Comparison of ENCODE assay signal across 13 cellular contexts in genomic region chr2:239025081-239025801, GRCh38.
DNase-seq lines count a peak whose midpoint lies in the region; ATAC-seq and TF ChIP-seq lines count a peak whose summit lies in the region.
"Had no signal": no experiment of that assay in that cellular context is flagged by ENCODE, and none has a peak within 500 bp of the region (broad histone marks: within the 10 kb centered on the region; RNA-seq: fewer than 3 reads in every experiment).

No MANE protein-coding gene starts in this region.

- in situ Hi-C loops in brain microvascular endothelial cell (cut with HindIII; ENCODE audit: low pct_ligation_motif_present, low sequenced_read_pairs), result no loop called here

- H3K27ac ChIP-seq in brain microvascular endothelial cell (no peak overlapping the region), aorta (ENCODE audit: low read depth in 1 of 2, low read length in 2 of 2) (peak overlapping the region in 1 of 2 donors; percentile 14), A673 (ENCODE audit: low read depth, low read length, poor library complexity, severe bottlenecking) (no peak overlapping the region)
- H3K27ac ChIP-seq: cardiac muscle cell, prostate gland had no signal

- H3K4me3 Mint-ChIP-seq in natural killer cell treated with Interleukin-12 subunit alpha and Interleukin-12 subunit beta and Interleukin-15 and Interleukin-18, amount 100 ng/mL, for 72 hours, result no peak overlapping the region
- no peak overlapping the region for H3K4me3 Mint-ChIP-seq in natural killer cell
- H3K4me3 Mint-ChIP-seq in activated naive CD8-positive, alpha-beta T cell treated with anti-CD3 and anti-CD28 coated beads, Interleukin-2, amount 50 U/mL, for 24 hours, result no peak overlapping the region

- ATAC-seq in natural killer cell treated with Interleukin-12 subunit alpha and Interleukin-12 subunit beta and Interleukin-15 and Interleukin-18, amount 100 ng/mL, for 72 hours, result no peak
- ATAC-seq in natural killer cell, result no peak
- peak; percentile 10 for ATAC-seq in aorta (ENCODE audit: low FRiP score)
- no peak for ATAC-seq in activated naive CD8-positive, alpha-beta T cell treated with anti-CD3 and anti-CD28 coated beads, Interleukin-2, amount 50 U/mL, for 24 hours
- no peak for ATAC-seq in HG03565 (IDR thresholded peaks at IDR 0.05; ENCODE audit: unreplicated experiment)

- WGBS in aorta, 2 donors, result 41 to 46% methylated on average over 20 of the region's 20 CpGs

- POLR2A ChIA-PET in A673 (lab: Charles Lee; ENCODE audit: low non-redundant PET), result no interaction called here

- H3K36me3 ChIP-seq in brain microvascular endothelial cell (replicated peaks) (no peaks in the 10 kb centered on the region), kidney epithelial cell (ENCODE audit: control insufficient read depth, insufficient read depth, low read length) (no peaks in the 10 kb centered on the region), aorta (ENCODE audit: control insufficient read depth in 1 of 2, insufficient read depth in 2 of 2, low read length in 1 of 2) (no peaks in the 10 kb centered on the region), A673 (ENCODE audit: insufficient read depth, low read length, poor library complexity, severe bottlenecking) (no peaks in the 10 kb centered on the region)
- H3K36me3 ChIP-seq: cardiac muscle cell, prostate gland had no signal

- TF ChIP-seq CTCF in natural killer cell (IDR thresholded peaks at IDR 0.05) (no peak), brain microvascular endothelial cell (IDR thresholded peaks at IDR 0.05; ENCODE audit: low read depth, low read length, missing control alignments) (no peak), kidney epithelial cell (IDR thresholded peaks at IDR 0.05; ENCODE audit: insufficient read depth, low read length, poor library complexity, severe bottlenecking) (no peak), A673 (conservative IDR thresholded peaks at IDR 0.05; ENCODE audit: low read depth, low read length) (no peak)

- no peaks in the 10 kb centered on the region for H3K36me3 Mint-ChIP-seq in natural killer cell treated with Interleukin-12 subunit alpha and Interleukin-12 subunit beta and Interleukin-15 and Interleukin-18, amount 100 ng/mL, for 72 hours
- H3K36me3 Mint-ChIP-seq in natural killer cell, result no peaks in the 10 kb centered on the region
- H3K36me3 Mint-ChIP-seq in activated naive CD8-positive, alpha-beta T cell treated with anti-CD3 and anti-CD28 coated beads, Interleukin-2, amount 50 U/mL, for 24 hours (ENCODE audit: low read depth), result no peaks in the 10 kb centered on the region

- CTCF ChIA-PET in A673 (lab: Charles Lee), result no interaction called here

- H3K27me3 Mint-ChIP-seq in natural killer cell treated with Interleukin-12 subunit alpha and Interleukin-12 subunit beta and Interleukin-15 and Interleukin-18, amount 100 ng/mL, for 72 hours, result peaks cover 0 to 1% of the 10 kb centered on the region in 2 donors
- peaks cover 0 to 7% of the 10 kb centered on the region in 2 donors for H3K27me3 Mint-ChIP-seq in natural killer cell (ENCODE audit: low read depth in 2 of 2)
- H3K27me3 Mint-ChIP-seq in activated naive CD8-positive, alpha-beta T cell treated with anti-CD3 and anti-CD28 coated beads, Interleukin-2, amount 50 U/mL, for 24 hours, result peaks cover 2% of the 10 kb centered on the region

- peak; percentile 55 for DNase-seq in natural killer cell treated with Interleukin-12 subunit alpha and Interleukin-12 subunit beta and Interleukin-15 and Interleukin-18, amount 100 ng/mL, for 72 hours (ENCODE audit: low spot score)
- DNase-seq in natural killer cell (no peak), brain microvascular endothelial cell (peak; percentile 63), kidney epithelial cell (ENCODE audit: low read depth) (peak; percentile 38), aorta (peak in 1 of 2 donors; percentile 60), A673 (ENCODE audit: low spot score) (no peak)
- DNase-seq in activated naive CD8-positive, alpha-beta T cell treated with anti-CD3 and anti-CD28 coated beads, Interleukin-2, amount 50 U/mL, for 24 hours, result no peak
- DNase-seq: activated CD8-positive, alpha-beta memory T cell treated with anti-CD3 and anti-CD28 coated beads, Interleukin-2, amount 50 U/mL, for 48 hours; AML-193; KBM-7 had no signal

- H3K9me3 Mint-ChIP-seq in natural killer cell treated with Interleukin-12 subunit alpha and Interleukin-12 subunit beta and Interleukin-15 and Interleukin-18, amount 100 ng/mL, for 72 hours, result no peaks in the 10 kb centered on the region
- no peaks in the 10 kb centered on the region for H3K9me3 Mint-ChIP-seq in natural killer cell
- no peaks in the 10 kb centered on the region for H3K9me3 Mint-ChIP-seq in activated naive CD8-positive, alpha-beta T cell treated with anti-CD3 and anti-CD28 coated beads, Interleukin-2, amount 50 U/mL, for 24 hours

- H3K9me3 ChIP-seq in aorta (ENCODE audit: control insufficient read depth, low read length) (no peaks in the 10 kb centered on the region), A673 (ENCODE audit: low read depth, low read length, poor library complexity, severe bottlenecking) (no peaks in the 10 kb centered on the region)
- H3K9me3 ChIP-seq: prostate gland had no signal

- H3K4me3 ChIP-seq in brain microvascular endothelial cell (ENCODE audit: low read depth, low read length), result no peak overlapping the region
- no peak overlapping the region for H3K4me3 ChIP-seq in kidney epithelial cell (ENCODE audit: low read depth, low read length)
- no peak overlapping the region for H3K4me3 ChIP-seq in aorta (ENCODE audit: low read length in 2 of 2)
- no peak overlapping the region for H3K4me3 ChIP-seq in A673 (ENCODE audit: low read depth, low read length, poor library complexity, severe bottlenecking)
- H3K4me3 ChIP-seq: cardiac muscle cell, prostate gland had no signal

- no peaks in the 10 kb centered on the region for H3K27me3 ChIP-seq in brain microvascular endothelial cell (replicated peaks)
- H3K27me3 ChIP-seq in kidney epithelial cell (ENCODE audit: control insufficient read depth, insufficient read depth, low read length), result peaks cover 15% of the 10 kb centered on the region
- no peaks in the 10 kb centered on the region for H3K27me3 ChIP-seq in aorta (ENCODE audit: control insufficient read depth in 1 of 2, insufficient read depth in 2 of 2, low read length in 1 of 2)
- H3K27me3 ChIP-seq in A673 (replicated peaks; ENCODE audit: insufficient read depth, low read depth, low read length, poor library complexity), result peaks cover 15% of the 10 kb centered on the region
- H3K27me3 ChIP-seq: cardiac muscle cell had no signal

- H3K4me1 Mint-ChIP-seq in natural killer cell treated with Interleukin-12 subunit alpha and Interleukin-12 subunit beta and Interleukin-15 and Interleukin-18, amount 100 ng/mL, for 72 hours (ENCODE audit: low read depth in 2 of 2), result no peaks in the 10 kb centered on the region
- no peaks in the 10 kb centered on the region for H3K4me1 Mint-ChIP-seq in natural killer cell
- no peaks in the 10 kb centered on the region for H3K4me1 Mint-ChIP-seq in activated naive CD8-positive, alpha-beta T cell treated with anti-CD3 and anti-CD28 coated beads, Interleukin-2, amount 50 U/mL, for 24 hours

- no peak overlapping the region for H3K27ac Mint-ChIP-seq in natural killer cell treated with Interleukin-12 subunit alpha and Interleukin-12 subunit beta and Interleukin-15 and Interleukin-18, amount 100 ng/mL, for 72 hours
- no peak overlapping the region for H3K27ac Mint-ChIP-seq in natural killer cell
- H3K27ac Mint-ChIP-seq in activated naive CD8-positive, alpha-beta T cell treated with anti-CD3 and anti-CD28 coated beads, Interleukin-2, amount 50 U/mL, for 24 hours, result no peak overlapping the region

- intact Hi-C loops in natural killer cell (cut with micrococcal nuclease) (no loop called here), aorta (cut with DNase I) (no loop called here), A673 (cut with micrococcal nuclease; ENCODE audit: unreplicated experiment) (no loop called here)

- H3K4me1 ChIP-seq in aorta (ENCODE audit: control insufficient read depth in 1 of 2, insufficient read depth in 2 of 2, low read length in 2 of 2) (no peaks in the 10 kb centered on the region), A673 (ENCODE audit: insufficient read depth, low read length, poor library complexity, severe bottlenecking) (no peaks in the 10 kb centered on the region)
- H3K4me1 ChIP-seq: prostate gland had no signal

- BruUV-seq in A673 (replicated peaks; lab: Mats Ljungman, UMichigan), result no TSS peak

Comparison
In these comparisons a context has a peak if more than half of its experiments do, and no peak if none do; other contexts are left out.
1. DNase-seq: peak in natural killer cell treated with Interleukin-12 subunit alpha and Interleukin-12 subunit beta and Interleukin-15 and Interleukin-18, amount 100 ng/mL, for 72 hours (single experiment), brain microvascular endothelial cell (single experiment) and kidney epithelial cell (single experiment); none in natural killer cell (single experiment), A673 (single experiment) and activated naive CD8-positive, alpha-beta T cell treated with anti-CD3 and anti-CD28 coated beads, Interleukin-2, amount 50 U/mL, for 24 hours (single experiment).